Comparison of ENCODE assay signal across 31 cellular contexts in the genomic region with DNA sequence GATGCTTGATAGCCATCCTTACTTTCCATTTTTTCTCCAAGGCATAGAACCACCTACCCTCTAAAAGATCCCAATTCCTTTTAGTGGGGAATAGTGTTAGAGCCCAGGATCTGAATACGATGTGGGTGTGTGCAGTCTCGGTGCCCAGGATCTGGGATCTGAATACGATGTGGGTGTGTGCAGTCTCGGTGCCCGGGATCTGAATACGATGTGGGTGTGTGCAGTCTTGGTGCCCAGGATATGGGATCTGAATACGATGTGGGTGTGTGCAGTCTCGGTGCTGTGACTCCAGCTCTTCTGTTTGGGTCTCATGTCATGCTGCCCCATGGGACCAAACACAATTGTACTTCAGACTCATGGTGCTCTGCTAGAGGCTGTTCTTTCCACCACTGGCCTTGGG.
"Had no signal": no experiment of that assay in that cellular context is flagged by ENCODE, and none has a peak within 500 bp of the region (broad histone marks: within the 10 kb centered on the region; RNA-seq: fewer than 3 reads in every experiment).

No MANE protein-coding gene starts in this region.

- H3K9me3 ChIP-seq: adrenal gland had no signal

- H3K27ac ChIP-seq: adrenal gland, WERI-Rb-1 had no signal

- H3K4me3 ChIP-seq: adrenal gland had no signal

- DNase-seq: activated CD4-positive, alpha-beta memory T cell treated with anti-CD3 and anti-CD28 coated beads, Interleukin-2, amount 10 ng/mL, durations not matched to agents 7 days and 5 days; activated CD4-positive, alpha-beta T cell treated with anti-CD3 and anti-CD28 coated beads for 1 hour; activated CD4-positive, alpha-beta T cell treated with anti-CD3 and anti-CD28 coated beads for 36 hours; activated CD4-positive, alpha-beta T cell treated with anti-CD3 and anti-CD28 coated beads for 48 hours; activated CD4-positive, alpha-beta T cell treated with anti-CD3 and anti-CD28 coated beads, Interleukin-2, amount 10 ng/mL, durations not matched to agents 7 days and 5 days; activated CD4-positive, alpha-beta T cell treated with anti-CD3 and anti-CD28 coated beads, Interleukin-2, amount 50 U/mL, for 48 hours; activated CD4-positive, CD25-positive, alpha-beta regulatory T cell; activated CD8-positive, alpha-beta memory T cell treated with anti-CD3 and anti-CD28 coated beads, Interleukin-2, amount 50 U/mL, for 4 hours; activated effector memory CD4-positive, alpha-beta T cell treated with anti-CD3 and anti-CD28 coated beads, Interleukin-2, amount 50 U/mL, for 16 hours; activated gamma-delta T cell treated with Interleukin-2 at 50 U/mL for 16 hours; activated naive CD4-positive, alpha-beta T cell; activated naive CD4-positive, alpha-beta T cell treated with anti-CD3 and anti-CD28 coated beads for 36 hours; activated naive CD4-positive, alpha-beta T cell treated with anti-CD3 and anti-CD28 coated beads, Interleukin-2, amount 50 U/mL, for 16 hours; activated naive CD8-positive, alpha-beta T cell treated with anti-CD3 and anti-CD28 coated beads for 36 hours; activated T-cell treated with anti-CD3 and anti-CD28 coated beads for 4 hours; activated T-cell treated with anti-CD3 and anti-CD28 coated beads, Interleukin-2, amount 50 U/mL, for 1 hour; activated T-cell treated with anti-CD3 and anti-CD28 coated beads, Interleukin-2, amount 50 U/mL, for 4 hours; activated T-cell treated with anti-CD3 and anti-CD28 coated beads, Interleukin-2, amount 50 U/mL, for 72 hours; adrenal gland; amniotic stem cell; aorta; central memory CD4-positive, alpha-beta T cell; T-helper 1 cell; T-helper 2 cell; T-helper 9 cell; WERI-Rb-1 had no signal

- FAIRE-seq: TTC549 had no signal

- H3K36me3 ChIP-seq: adrenal gland, WERI-Rb-1 had no signal

- ATAC-seq: activated CD4-positive, alpha-beta T cell treated with anti-CD3 and anti-CD28 coated beads for 36 hours; activated CD4-positive, CD25-positive, alpha-beta regulatory T cell treated with anti-CD3 and anti-CD28 coated beads, Interleukin-2, amount 50 U/mL, for 24 hours; activated naive CD4-positive, alpha-beta T cell treated with anti-CD3 and anti-CD28 coated beads, Interleukin-2, amount 50 U/mL, for 72 hours; activated T-cell treated with anti-CD3 and anti-CD28 coated beads, Interleukin-2, amount 50 U/mL, for 4 hours; activated T-cell treated with anti-CD3 and anti-CD28 coated beads, Interleukin-2, amount 50 U/mL, for 72 hours; activated T-helper 17 cell treated with anti-CD3 and anti-CD28 coated beads, Interleukin-2, amount 50 U/mL, for 72 hours; WTC11 had no signal

- H3K4me1 ChIP-seq: adrenal gland had no signal
